ENCODE assay signal across 26 cellular contexts in genomic region chr6:90714319-90714718, GRCh38.
"Had no signal": no experiment of that assay in that cellular context is flagged by ENCODE, and none has a peak within 500 bp of the region (broad histone marks: within the 10 kb centered on the region; RNA-seq: fewer than 3 reads in every experiment).

No MANE protein-coding gene starts in this region.

- H3K27ac ChIP-seq: adrenal gland, ascending aorta, esophagus muscularis mucosa, hepatocyte, neural progenitor cell, parathyroid adenoma, testis, transverse colon had no signal

- H3K36me3 Mint-ChIP-seq: activated naive CD8-positive, alpha-beta T cell; brain; naive thymus-derived CD8-positive, alpha-beta T cell; neural progenitor cell; T-cell had no signal

- H3K9me3 Mint-ChIP-seq: brain; naive thymus-derived CD8-positive, alpha-beta T cell; neural progenitor cell; T-cell had no signal

- H3K4me1 Mint-ChIP-seq: activated CD4-positive, alpha-beta T cell treated with anti-CD3 and anti-CD28 coated beads for 36 hours; naive thymus-derived CD8-positive, alpha-beta T cell; T-cell had no signal

- ATAC-seq: activated CD4-positive, alpha-beta T cell treated with anti-CD3 and anti-CD28 coated beads for 36 hours; left colon; naive thymus-derived CD8-positive, alpha-beta T cell; right cardiac atrium; stimulated activated naive CD8-positive, alpha-beta T cell treated with anti-CD3 and anti-CD28 coated beads, Interleukin-15, Interleukin-2, amounts not matched to agents 100 U/mL and 50 U/mL, for 24 hours; T-cell had no signal

- H3K4me3 Mint-ChIP-seq: activated CD4-positive, alpha-beta T cell treated with anti-CD3 and anti-CD28 coated beads for 36 hours; activated naive CD8-positive, alpha-beta T cell; brain; naive thymus-derived CD8-positive, alpha-beta T cell; neural progenitor cell; T-cell had no signal

- H3K27ac Mint-ChIP-seq: activated CD4-positive, alpha-beta T cell treated with anti-CD3 and anti-CD28 coated beads for 36 hours; activated naive CD8-positive, alpha-beta T cell; brain; naive thymus-derived CD8-positive, alpha-beta T cell; neural progenitor cell; T-cell had no signal

- DNase-seq: activated CD4-positive, alpha-beta T cell treated with anti-CD3 and anti-CD28 coated beads for 36 hours; activated CD4-positive, CD25-positive, alpha-beta regulatory T cell; activated effector memory CD4-positive, alpha-beta T cell treated with Interleukin-2 at 50 U/mL for 16 hours; activated naive CD4-positive, alpha-beta T cell treated with Interleukin-2 at 50 U/mL for 16 hours; adrenal gland; cortex of kidney; glutamatergic neuron; islet precursor cell; left colon; midbrain; naive thymus-derived CD8-positive, alpha-beta T cell; occipital lobe; right cardiac atrium; stimulated activated CD4-positive, alpha-beta T cell treated with anti-CD3 and anti-CD28 coated beads, Interleukin-12 subunit alpha, Interleukin-12 subunit beta, amount 100 ng/mL, for 4 hours; stimulated activated CD4-positive, alpha-beta T cell treated with anti-CD3 and anti-CD28 coated beads, Interleukin-4, amount 100 ng/mL, for 1 hour; stimulated activated naive CD8-positive, alpha-beta T cell treated with anti-CD3 and anti-CD28 coated beads, Interleukin-15, Interleukin-2, amounts not matched to agents 100 U/mL and 50 U/mL, for 24 hours; T-cell; testis; transverse colon had no signal
